ENCODE assay signal across 18 cellular contexts in the genomic region with DNA sequence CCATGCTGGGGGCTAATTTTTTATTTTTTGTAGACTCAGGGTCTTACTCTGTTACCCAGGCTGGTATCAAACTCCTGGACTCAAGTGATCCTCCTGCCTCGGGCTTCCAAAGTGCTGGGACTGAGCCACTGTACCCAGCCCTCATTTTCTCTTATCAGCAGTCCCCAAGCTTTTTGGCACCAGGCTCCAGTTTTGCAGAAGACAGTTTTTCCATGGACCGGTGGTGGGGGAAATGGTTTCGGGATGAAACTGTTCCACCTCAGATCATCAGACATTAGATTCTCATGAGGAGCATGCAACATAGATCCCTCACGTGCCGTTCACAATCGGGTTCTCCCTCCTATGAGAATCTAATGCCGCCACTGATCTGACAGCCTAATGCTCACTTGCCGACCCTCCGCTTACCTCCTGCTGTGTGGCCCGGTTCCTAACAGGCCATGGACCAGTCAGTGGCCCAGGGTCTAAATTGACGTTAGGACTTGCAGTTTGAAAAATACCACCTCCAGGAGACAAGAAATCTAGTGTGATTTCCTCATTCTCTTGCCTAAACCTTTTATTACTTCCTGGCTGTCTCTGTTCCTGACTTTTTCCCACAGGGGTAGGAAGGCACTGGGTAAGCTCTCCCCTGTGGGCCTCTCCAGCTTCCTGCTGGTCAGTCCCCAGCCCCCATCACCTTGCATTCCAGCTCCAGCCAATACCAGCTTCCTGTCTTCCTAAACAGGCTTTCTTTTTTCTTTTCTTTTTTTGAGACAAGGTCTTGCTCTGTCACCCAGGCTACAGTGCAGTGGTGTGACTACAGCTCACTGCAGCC. TPM values are rescaled to one million over a fixed set of nuclear protein-coding genes. Genes with fewer than 3 reads are reported as not detected.
DNase-seq lines count a peak whose midpoint lies in the region; ATAC-seq, FAIRE-seq and TF ChIP-seq lines count a peak whose summit lies in the region.
"Had no signal": no experiment of that assay in that cellular context is flagged by ENCODE, and none has a peak within 500 bp of the region (broad histone marks: within the 10 kb centered on the region; RNA-seq: fewer than 3 reads in every experiment).

No MANE protein-coding gene starts in this region.

- H3K9ac ChIP-seq in endothelial cell of umbilical vein (replicated peaks; ENCODE audit: extremely low read depth, insufficient read depth, low read length): no peak overlapping the region

- H3K4me1 ChIP-seq in GM23338 (ENCODE audit: insufficient read depth) (peaks cover 19% of the 10 kb centered on the region), endothelial cell of umbilical vein (ENCODE audit: control insufficient read depth, extremely low read depth, insufficient read depth, low read length) (peaks cover 9% of the 10 kb centered on the region), lower lobe of right lung (no peaks in the 10 kb centered on the region), aorta (ENCODE audit: control insufficient read depth in 1 of 2, insufficient read depth in 2 of 2, low read length in 2 of 2) (no peaks in the 10 kb centered on the region)

- dilution Hi-C loops in endothelial cell of umbilical vein (cut with MboI; ENCODE audit: extremely low pct_ligation_motif_present, low sequenced_read_pairs): loop anchor here (25.0 kb wide), 1 partner anchor 155 kb away; a partner anchor contains a TSS

- TF ChIP-seq CTCF in GM23338 (conservative IDR thresholded peaks at IDR 0.05; ENCODE audit: low read depth in 2 of 2): no peak
- TF ChIP-seq CTCF in endothelial cell of umbilical vein (IDR thresholded peaks at IDR 0.05; ENCODE audit: extremely low read depth in 1 of 2, insufficient read depth in 1 of 2, low read depth in 1 of 2, low read length in 2 of 2): no peak
- TF ChIP-seq CTCF in nephron progenitor cell (IDR thresholded peaks at IDR 0.05): no peak
- no peak for TF ChIP-seq CTCF in lower lobe of right lung (IDR thresholded peaks at IDR 0.05)

- H3K27me3 ChIP-seq in GM23338 (ENCODE audit: insufficient read depth): no peaks in the 10 kb centered on the region
- no peaks in the 10 kb centered on the region for H3K27me3 ChIP-seq in endothelial cell of umbilical vein (ENCODE audit: control insufficient read depth in 2 of 2, insufficient read depth in 2 of 2, low read length in 2 of 2)
- no peaks in the 10 kb centered on the region for H3K27me3 ChIP-seq in lower lobe of right lung (ENCODE audit: low read depth)
- H3K27me3 ChIP-seq in aorta (ENCODE audit: control insufficient read depth in 1 of 2, insufficient read depth in 2 of 2, low read length in 1 of 2): no peaks in the 10 kb centered on the region
- H3K27me3 ChIP-seq: left lung, MG63 had no signal

- peak; percentile 50 for FAIRE-seq in endothelial cell of umbilical vein (lab: Jason Lieb, UNC)

- POLR2A ChIA-PET in endothelial cell of umbilical vein (lab: Charles Lee): interaction anchor here (0.7 kb wide), 1 partner anchor 27 kb away, joined by 3 read pairs; a partner anchor contains a TSS

- H3F3A ChIP-seq in GM23338 (replicated peaks; ENCODE audit: low read depth): peaks cover 10% of the 10 kb centered on the region; the same call in 1 of the 2 replicates

- H3K36me3 ChIP-seq in GM23338 (ENCODE audit: insufficient read depth) (no peaks in the 10 kb centered on the region), endothelial cell of umbilical vein (ENCODE audit: control insufficient read depth in 2 of 2, extremely low read depth in 1 of 2, insufficient read depth in 2 of 2, low read length in 2 of 2) (no peaks in the 10 kb centered on the region), lower lobe of right lung (peaks cover 4% of the 10 kb centered on the region), aorta (ENCODE audit: control insufficient read depth in 1 of 2, insufficient read depth in 2 of 2, low read length in 1 of 2) (no peaks in the 10 kb centered on the region)
- H3K36me3 ChIP-seq: left lung, MG63 had no signal

- DNase-seq in GM23338 (ENCODE audit: low spot score) (peak; percentile 60), NOMO-1 treated with DMSO at 0.1 percent for 48 hours (lab: John Stamatoyannopoulos, UW; ENCODE audit: unreplicated experiment) (peak; percentile 37), endothelial cell of umbilical vein (ENCODE audit: low read depth, low spot score) (peak; percentile 49), nephron progenitor cell (no peak), lower lobe of right lung (no peak), aorta (no peak)
- DNase-seq: activated CD4-positive, alpha-beta T cell treated with anti-CD3 and anti-CD28 coated beads for 36 hours; activated T-cell treated with anti-CD3 and anti-CD28 coated beads, Interleukin-2, amount 50 U/mL, for 24 hours; anterior cingulate cortex; DMS79; effector memory CD4-positive, alpha-beta T cell; left lung; NCI-H2171 treated with DMSO at 0.1 percent for 48 hours had no signal

- H3K4me3 ChIP-seq in GM23338: 0 out of 2 replicates have a peak overlapping the region, but pooled peaks have one; percentile 10
- H3K4me3 ChIP-seq in endothelial cell of umbilical vein (replicated peaks in 1 of 3; ENCODE audit: insufficient read depth in 1 of 3, low read depth in 1 of 3, low read length in 3 of 3): no peak overlapping the region
- no peak overlapping the region for H3K4me3 ChIP-seq in lower lobe of right lung
- H3K4me3 ChIP-seq in aorta (ENCODE audit: low read length in 2 of 2): no peak overlapping the region
- H3K4me3 ChIP-seq: left lung, MG63 had no signal

- H3K79me2 ChIP-seq in GM23338 (replicated peaks; ENCODE audit: insufficient read depth) (no peaks in the 10 kb centered on the region), endothelial cell of umbilical vein (ENCODE audit: control insufficient read depth, insufficient read depth, low read length) (no peaks in the 10 kb centered on the region)

- TF ChIP-seq POLR2A in endothelial cell of umbilical vein (IDR thresholded peaks at IDR 0.05; ENCODE audit: low read depth, low read length): no peak

- peak overlapping the region; percentile 4; the same call in 1 of the 2 replicates for H3K27ac ChIP-seq in GM23338 (ENCODE audit: low read depth)
- H3K27ac ChIP-seq in endothelial cell of umbilical vein (ENCODE audit: insufficient read depth, low read depth, low read length): no peak overlapping the region
- H3K27ac ChIP-seq in lower lobe of right lung: no peak overlapping the region
- no peak overlapping the region for H3K27ac ChIP-seq in aorta (ENCODE audit: low read depth in 1 of 2, low read length in 2 of 2)
- H3K27ac ChIP-seq: C4-2B, HL-60, left lung had no signal

- H3K4me3 Mint-ChIP-seq in GM23338: peak overlapping the region; percentile 16; the same call in 1 of the 3 replicates
- peak overlapping the region; percentile 43 for H3K4me3 Mint-ChIP-seq in nephron progenitor cell
- H3K4me3 Mint-ChIP-seq: activated CD4-positive, alpha-beta T cell treated with anti-CD3 and anti-CD28 coated beads for 36 hours; activated T-cell treated with anti-CD3 and anti-CD28 coated beads, Interleukin-2, amount 50 U/mL, for 24 hours had no signal

- H3K9me1 ChIP-seq in endothelial cell of umbilical vein (replicated peaks; ENCODE audit: control insufficient read depth, extremely low read depth, insufficient read depth, low read length): no peaks in the 10 kb centered on the region

- BruUV-seq in endothelial cell of umbilical vein (replicated peaks; lab: Mats Ljungman, UMichigan): no TSS peak

- H3K27ac Mint-ChIP-seq in GM23338 (peak overlapping the region; percentile 68), nephron progenitor cell (peak overlapping the region; percentile 93)
- H3K27ac Mint-ChIP-seq: activated CD4-positive, alpha-beta T cell treated with anti-CD3 and anti-CD28 coated beads for 36 hours; activated T-cell treated with anti-CD3 and anti-CD28 coated beads, Interleukin-2, amount 50 U/mL, for 24 hours had no signal

- ATAC-seq in GM23338 (peak; percentile 21), lower lobe of right lung (no peak), HG03196 (IDR thresholded peaks at IDR 0.05; ENCODE audit: unreplicated experiment) (no peak), GM18858 (IDR thresholded peaks at IDR 0.05; ENCODE audit: unreplicated experiment) (no peak), aorta (ENCODE audit: low FRiP score) (no peak)
- ATAC-seq: activated CD4-positive, alpha-beta T cell treated with anti-CD3 and anti-CD28 coated beads for 36 hours; left lung had no signal

- H3K27me3 Mint-ChIP-seq in GM23338 (ENCODE audit: insufficient read depth, low read depth, poor library complexity) (peaks cover 12% of the 10 kb centered on the region), nephron progenitor cell (ENCODE audit: low read depth, poor library complexity) (peaks cover 8% of the 10 kb centered on the region)
- H3K27me3 Mint-ChIP-seq: activated T-cell treated with anti-CD3 and anti-CD28 coated beads, Interleukin-2, amount 50 U/mL, for 24 hours had no signal

- H2AFZ ChIP-seq in GM23338: no peak overlapping the region
- peak overlapping the region; percentile 84 for H2AFZ ChIP-seq in endothelial cell of umbilical vein (ENCODE audit: low read depth, low read length)

- peak overlapping the region; percentile 46 for H3K4me2 ChIP-seq in GM23338
- H3K4me2 ChIP-seq in endothelial cell of umbilical vein (ENCODE audit: insufficient read depth, low read length): no peak overlapping the region

- H4K20me1 ChIP-seq in GM23338 (replicated peaks; ENCODE audit: insufficient read depth) (no peaks in the 10 kb centered on the region), endothelial cell of umbilical vein (replicated peaks; ENCODE audit: control insufficient read depth, extremely low read depth, insufficient read depth, low read length) (no peaks in the 10 kb centered on the region)

- H3K4me1 Mint-ChIP-seq in GM23338 (peaks cover 22% of the 10 kb centered on the region), nephron progenitor cell (peaks cover 30% of the 10 kb centered on the region)
- H3K4me1 Mint-ChIP-seq: activated CD4-positive, alpha-beta T cell treated with anti-CD3 and anti-CD28 coated beads for 36 hours had no signal

- intact Hi-C loops in endothelial cell of umbilical vein (cut with micrococcal nuclease): loop anchor here (5.0 kb wide), 1 partner anchor 145 kb away; a partner anchor contains a TSS
- intact Hi-C loops in lower lobe of right lung (cut with DNase I): no loop called here
- intact Hi-C loops in aorta (cut with DNase I): no loop called here

- H3K9me3 ChIP-seq in endothelial cell of umbilical vein (replicated peaks; ENCODE audit: control insufficient read depth, insufficient read depth, low read length) (no peaks in the 10 kb centered on the region), lower lobe of right lung (no peaks in the 10 kb centered on the region), aorta (ENCODE audit: control insufficient read depth, low read length) (no peaks in the 10 kb centered on the region)
- H3K9me3 ChIP-seq: left lung, MG63 had no signal

- H3K9me2 ChIP-seq in GM23338 (ENCODE audit: insufficient read depth): no peaks in the 10 kb centered on the region

- 58 to 65% methylated on average over 11 of the region's 11 CpGs for WGBS in aorta, 2 donors

- CTCF ChIA-PET in endothelial cell of umbilical vein (lab: Charles Lee): interaction anchor here (0.7 to 4.1 kb wide), 6 partner anchors 8 to 261 kb away, joined by 3 to 26 read pairs (median 4); a partner anchor contains a TSS

- H3K9me3 Mint-ChIP-seq in GM23338 (no peaks in the 10 kb centered on the region; the same call in 2 of the 3 replicates), nephron progenitor cell (no peaks in the 10 kb centered on the region)
- H3K9me3 Mint-ChIP-seq: activated T-cell treated with anti-CD3 and anti-CD28 coated beads, Interleukin-2, amount 50 U/mL, for 24 hours had no signal

- H3K36me3 Mint-ChIP-seq in GM23338 (ENCODE audit: low read depth): peaks cover 10% of the 10 kb centered on the region; the same call in 1 of the 3 replicates
- H3K36me3 Mint-ChIP-seq in nephron progenitor cell (ENCODE audit: low read depth): peaks cover 20% of the 10 kb centered on the region

RNA-seq across cellular contexts. Expression of a gene that starts 9.3 kb away (rescaled TPM):
- total RNA-seq in GM23338 (2014; rRNA removed; shearing (Covaris generic)): 40.3 and 47.8 TPM in 2 replicates
- 28.3 and 30.8 TPM in 2 replicates for polyA plus RNA-seq in GM23338 (2016; fragmentation: Nextera tagmentation; extraction: Ambion mirVana)
- total RNA-seq in endothelial cell of umbilical vein: 84.9 and 88.3 TPM in 2 replicates
- 48.6 and 49.4 TPM in 2 replicates for polyA plus RNA-seq in endothelial cell of umbilical vein
- 36.9 and 45.8 TPM in 2 replicates for polyA plus RNA-seq in endothelial cell of umbilical vein (2011; cell fraction: cytosol; rRNA removed)
- polyA plus RNA-seq in endothelial cell of umbilical vein (2011; cell fraction: nucleus; rRNA removed): 33.7 and 34.5 TPM in 2 replicates
- polyA plus RNA-seq in endothelial cell of umbilical vein (2012): 56.7 and 63.5 TPM in 2 replicates
- 137 and 194 TPM in 2 replicates for polyA minus RNA-seq in endothelial cell of umbilical vein
- 37.2 TPM for polyA minus RNA-seq in endothelial cell of umbilical vein (2011; cell fraction: cytosol; rRNA and poly(A)+ RNA removed)
- polyA minus RNA-seq in endothelial cell of umbilical vein (2011; cell fraction: nucleus; rRNA and poly(A)+ RNA removed): 25.3 and 45.3 TPM in 2 replicates
- total RNA-seq in lower lobe of right lung: 46.3 TPM
- total RNA-seq in aorta: 10 to 100 TPM; 50.2 to 59.3 TPM
- 10 to 100 TPM; 15.5 to 36.4 TPM for polyA plus RNA-seq in aorta

RNA-seq across cellular contexts. Expression of a gene that starts 26.8 kb away (rescaled TPM):
- 0.12 and 1.8 TPM in 2 replicates for total RNA-seq in GM23338 (2014; rRNA removed; shearing (Covaris generic))
- 0.54 and 1.7 TPM in 2 replicates for polyA plus RNA-seq in GM23338 (2016; fragmentation: Nextera tagmentation; extraction: Ambion mirVana)
- 0.60 and 1.0 TPM in 2 replicates for total RNA-seq in endothelial cell of umbilical vein
- polyA plus RNA-seq in endothelial cell of umbilical vein: 0.19 TPM in 1 of 2 replicates, not detected in the other
- polyA plus RNA-seq in endothelial cell of umbilical vein (2011; cell fraction: cytosol; rRNA removed): 0.06 and 0.17 TPM in 2 replicates
- 1.1 and 1.2 TPM in 2 replicates for polyA plus RNA-seq in endothelial cell of umbilical vein (2011; cell fraction: nucleus; rRNA removed)
- 0.74 and 0.75 TPM in 2 replicates for polyA plus RNA-seq in endothelial cell of umbilical vein (2012)
- 0.17 and 0.34 TPM in 2 replicates for polyA minus RNA-seq in endothelial cell of umbilical vein
- polyA minus RNA-seq in endothelial cell of umbilical vein (2011; cell fraction: cytosol; rRNA and poly(A)+ RNA removed): not detected
- 0.58 and 0.72 TPM in 2 replicates for polyA minus RNA-seq in endothelial cell of umbilical vein (2011; cell fraction: nucleus; rRNA and poly(A)+ RNA removed)
- total RNA-seq in lower lobe of right lung: 5.4 TPM
- 1 to 10 TPM in 1 of 2 donors, under 1 TPM in 1; 0.81 to 1.4 TPM for total RNA-seq in aorta
- 1 to 10 TPM; 2.4 to 3.8 TPM for polyA plus RNA-seq in aorta

RNA-seq across cellular contexts. Expression of a gene that starts 38.5 kb away (rescaled TPM):
- total RNA-seq in GM23338 (2014; rRNA removed; shearing (Covaris generic)): 412 and 439 TPM in 2 replicates
- 119 and 121 TPM in 2 replicates for polyA plus RNA-seq in GM23338 (2016; fragmentation: Nextera tagmentation; extraction: Ambion mirVana)
- total RNA-seq in endothelial cell of umbilical vein: 324 and 329 TPM in 2 replicates
- 174 and 176 TPM in 2 replicates for polyA plus RNA-seq in endothelial cell of umbilical vein
- 178 and 181 TPM in 2 replicates for polyA plus RNA-seq in endothelial cell of umbilical vein (2011; cell fraction: cytosol; rRNA removed)
- 233 and 236 TPM in 2 replicates for polyA plus RNA-seq in endothelial cell of umbilical vein (2011; cell fraction: nucleus; rRNA removed)
- 192 and 195 TPM in 2 replicates for polyA plus RNA-seq in endothelial cell of umbilical vein (2012)
- polyA minus RNA-seq in endothelial cell of umbilical vein: 400 and 417 TPM in 2 replicates
- polyA minus RNA-seq in endothelial cell of umbilical vein (2011; cell fraction: cytosol; rRNA and poly(A)+ RNA removed): 189 TPM
- polyA minus RNA-seq in endothelial cell of umbilical vein (2011; cell fraction: nucleus; rRNA and poly(A)+ RNA removed): 122 and 125 TPM in 2 replicates
- 105 TPM for total RNA-seq in lower lobe of right lung
- 100 to 1,000 TPM in 1 of 2 donors, 10 to 100 TPM in 1; 84.5 to 106 TPM for total RNA-seq in aorta
- polyA plus RNA-seq in aorta: 10 to 100 TPM; 14.8 to 26.4 TPM

RNA-seq across cellular contexts. Expression of a gene that starts 60.0 kb away (rescaled TPM):
- total RNA-seq in GM23338 (2014; rRNA removed; shearing (Covaris generic)): 119 and 139 TPM in 2 replicates
- polyA plus RNA-seq in GM23338 (2016; fragmentation: Nextera tagmentation; extraction: Ambion mirVana): 136 and 141 TPM in 2 replicates
- total RNA-seq in endothelial cell of umbilical vein: 103 and 111 TPM in 2 replicates
- polyA plus RNA-seq in endothelial cell of umbilical vein: 16.0 and 19.8 TPM in 2 replicates
- 39.5 and 42.6 TPM in 2 replicates for polyA plus RNA-seq in endothelial cell of umbilical vein (2011; cell fraction: cytosol; rRNA removed)
- polyA plus RNA-seq in endothelial cell of umbilical vein (2011; cell fraction: nucleus; rRNA removed): 45.3 and 54.5 TPM in 2 replicates
- 87.7 and 106 TPM in 2 replicates for polyA plus RNA-seq in endothelial cell of umbilical vein (2012)
- polyA minus RNA-seq in endothelial cell of umbilical vein: 62.2 and 72.3 TPM in 2 replicates
- 31.3 TPM for polyA minus RNA-seq in endothelial cell of umbilical vein (2011; cell fraction: cytosol; rRNA and poly(A)+ RNA removed)
- 73.8 and 99.0 TPM in 2 replicates for polyA minus RNA-seq in endothelial cell of umbilical vein (2011; cell fraction: nucleus; rRNA and poly(A)+ RNA removed)
- total RNA-seq in lower lobe of right lung: 82.0 TPM
- total RNA-seq in aorta: 10 to 100 TPM; 68.2 to 84.2 TPM
- polyA plus RNA-seq in aorta: 10 to 100 TPM; 74.3 to 74.4 TPM

Comparison
In these comparisons a context has a peak if more than half of its experiments do, and no peak if none do; other contexts are left out.
1. DNase-seq: peak in GM23338 (single experiment), NOMO-1 treated with DMSO at 0.1 percent for 48 hours (single experiment) and endothelial cell of umbilical vein (single experiment); none in nephron progenitor cell (single experiment), lower lobe of right lung (single experiment) and aorta (0 of 2).